23 cellular contexts compared by ENCODE assay signal in genomic region chr17:33207231-33207630, GRCh38.
"Had no signal": no experiment of that assay in that cellular context is flagged by ENCODE, and none has a peak within 500 bp of the region (broad histone marks: within the 10 kb centered on the region; RNA-seq: fewer than 3 reads in every experiment).

No MANE protein-coding gene starts in this region.

- DNase-seq: dermis blood vessel endothelial cell; dorsolateral prefrontal cortex; effector CD4-positive, alpha-beta T cell; effector memory CD4-positive, alpha-beta T cell; foreskin keratinocyte; heart left ventricle; hypothalamus; immature natural killer cell; kidney; kidney glomerular epithelial cell; left lung; left ventricle myocardium superior; lower lobe of right lung; mesenchymal stem cell; mucosa of descending colon; naive B cell had no signal

- H3K79me2 ChIP-seq: hepatocyte had no signal

- H3K36me3 ChIP-seq: esophagus muscularis mucosa, gastroesophageal sphincter, heart left ventricle, left lung, lower lobe of right lung had no signal

- H3K4me1 ChIP-seq: esophagus muscularis mucosa, foreskin keratinocyte, gastroesophageal sphincter, heart left ventricle, left lung, lower lobe of right lung had no signal

- FAIRE-seq: colon, endothelial cell of umbilical vein, frontal cortex, kidney had no signal

- ATAC-seq: foreskin keratinocyte, gastroesophageal sphincter, heart left ventricle, left lung, left ventricle myocardium superior, lower lobe of right lung, mucosa of descending colon had no signal

- H3K4me3 ChIP-seq: coronary artery, dorsolateral prefrontal cortex, esophagus muscularis mucosa, gastroesophageal sphincter, heart left ventricle, hepatocyte, left lung, lower lobe of right lung, mucosa of descending colon had no signal

- H3K4me2 ChIP-seq: hepatocyte had no signal

- H2AFZ ChIP-seq: hepatocyte had no signal

- H3K27ac ChIP-seq: coronary artery, dorsolateral prefrontal cortex, esophagus muscularis mucosa, foreskin keratinocyte, gastroesophageal sphincter, heart left ventricle, hepatocyte, left lung, lower lobe of right lung had no signal

- H3K27me3 ChIP-seq: hepatocyte had no signal

- H3K9me3 ChIP-seq: gastroesophageal sphincter, left lung, lower lobe of right lung, mucosa of descending colon had no signal
